In the genomic region with DNA sequence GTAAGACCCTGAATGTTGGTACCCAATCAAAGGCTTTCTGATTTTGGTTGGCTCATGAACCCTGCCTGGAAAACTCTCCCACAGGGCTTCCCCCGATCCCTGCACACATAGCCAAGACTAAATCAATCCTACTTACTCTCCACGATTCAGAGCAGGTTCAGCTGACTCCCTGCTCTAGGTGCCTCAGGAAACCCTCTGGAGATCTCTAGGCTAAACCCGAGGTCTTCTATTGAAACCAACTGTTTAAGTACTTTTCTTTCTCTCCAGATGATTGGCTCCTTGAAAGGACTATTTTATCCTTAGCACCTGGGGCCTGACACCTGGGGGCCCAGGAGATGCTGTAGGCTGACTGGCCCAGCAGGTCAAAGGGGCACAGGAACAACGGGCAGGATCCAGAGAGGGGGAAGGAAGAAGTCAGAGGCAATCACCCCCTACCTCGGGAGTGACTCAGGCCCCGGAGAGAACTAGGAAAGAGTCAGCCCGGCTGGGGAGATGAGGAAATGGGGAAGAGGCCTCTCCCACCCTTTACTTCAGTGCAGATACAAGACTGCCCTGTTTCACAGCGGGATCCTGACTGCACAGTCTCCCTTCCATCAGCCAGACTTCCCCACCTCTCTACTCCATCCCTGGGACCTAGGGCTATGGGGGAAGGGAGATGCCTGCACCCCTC, we compare ENCODE assay signal across 8 cellular contexts. TPM values are rescaled to one million over a fixed set of nuclear protein-coding genes. Genes with fewer than 3 reads are reported as not detected.
DNase-seq lines count a peak whose midpoint lies in the region; ATAC-seq and TF ChIP-seq lines count a peak whose summit lies in the region.

No MANE protein-coding gene starts in this region.

- H3K9ac ChIP-seq in SU-DHL-6 (ENCODE audit: low read length) (peak overlapping the region; percentile 96), fibroblast of lung (ENCODE audit: insufficient read depth, low read length) (peak overlapping the region; percentile 68), rectal smooth muscle tissue (ENCODE audit: low read length) (peak overlapping the region; percentile 72)

- no peaks in the 10 kb centered on the region for H3K27me3 Mint-ChIP-seq in activated naive CD4-positive, alpha-beta T cell treated with anti-CD3 and anti-CD28 coated beads, Interleukin-2, amount 10 ng/mL, durations not matched to agents 7 days and 5 days

- no peak for DNase-seq in activated naive CD4-positive, alpha-beta T cell treated with anti-CD3 and anti-CD28 coated beads, Interleukin-2, amount 10 ng/mL, durations not matched to agents 7 days and 5 days
- DNase-seq in activated naive CD4-positive, alpha-beta T cell treated with Interleukin-2 at 50 U/mL for 16 hours: no peak
- DNase-seq in fibroblast of lung (ENCODE audit: low read depth in 2 of 2) (peak; percentile 44 to 45), pons (ENCODE audit: low spot score) (no peak)

- H3K4me1 ChIP-seq in fibroblast of lung (ENCODE audit: control insufficient read depth, extremely low read depth, insufficient read depth, low read length): peaks cover 4% of the 10 kb centered on the region
- peaks cover 9% of the 10 kb centered on the region for H3K4me1 ChIP-seq in rectal smooth muscle tissue (ENCODE audit: control insufficient read depth, insufficient read depth, low read length)

- H3K9me2 ChIP-seq in SU-DHL-6 (replicated peaks; ENCODE audit: insufficient read depth, low read length): no peaks in the 10 kb centered on the region

- H3K79me2 ChIP-seq in SU-DHL-6 (ENCODE audit: insufficient read depth, low read length): peaks cover 67% of the 10 kb centered on the region
- H3K79me2 ChIP-seq in fibroblast of lung (ENCODE audit: control insufficient read depth, insufficient read depth, low read length): peaks cover 62% of the 10 kb centered on the region

- no peaks in the 10 kb centered on the region for H3K36me3 ChIP-seq in SU-DHL-6 (ENCODE audit: low read length)
- no peaks in the 10 kb centered on the region for H3K36me3 ChIP-seq in fibroblast of lung (ENCODE audit: control insufficient read depth, insufficient read depth, low read length)
- H3K36me3 ChIP-seq in rectal smooth muscle tissue (ENCODE audit: control insufficient read depth, insufficient read depth, low read length): peaks cover 3% of the 10 kb centered on the region

- H3K27me3 ChIP-seq in SU-DHL-6 (ENCODE audit: low read length) (no peaks in the 10 kb centered on the region), fibroblast of lung (ENCODE audit: control insufficient read depth, insufficient read depth, low read length) (no peaks in the 10 kb centered on the region), rectal smooth muscle tissue (ENCODE audit: control insufficient read depth, insufficient read depth, low read length) (no peaks in the 10 kb centered on the region)

- H3K4me3 Mint-ChIP-seq in activated naive CD4-positive, alpha-beta T cell treated with anti-CD3 and anti-CD28 coated beads, Interleukin-2, amount 10 ng/mL, durations not matched to agents 7 days and 5 days: peak overlapping the region; percentile 87

- H3K9me3 Mint-ChIP-seq in activated naive CD4-positive, alpha-beta T cell treated with anti-CD3 and anti-CD28 coated beads, Interleukin-2, amount 10 ng/mL, durations not matched to agents 7 days and 5 days: no peaks in the 10 kb centered on the region

- peak overlapping the region; percentile 44 for H3K27ac ChIP-seq in SU-DHL-6 (ENCODE audit: low read depth, low read length)
- peak overlapping the region; percentile 48 for H3K27ac ChIP-seq in fibroblast of lung (ENCODE audit: insufficient read depth, low read length)
- H3K27ac ChIP-seq in rectal smooth muscle tissue (ENCODE audit: low read depth, low read length): peak overlapping the region; percentile 61

- ATAC-seq in GM19467 (IDR thresholded peaks at IDR 0.05; ENCODE audit: unreplicated experiment): no peak
- no peak for ATAC-seq in GM19023 (IDR thresholded peaks at IDR 0.05; ENCODE audit: unreplicated experiment)

- CTCF ChIA-PET in activated naive CD4-positive, alpha-beta T cell treated with anti-CD3 and anti-CD28 coated beads, Interleukin-2, amount 10 ng/mL, durations not matched to agents 7 days and 5 days (lab: Charles Lee): interaction anchor here (0.9 to 2.0 kb wide), 5 partner anchors 11 to 62 kb away, joined by 3 to 8 read pairs (median 4); partner anchors contain the start of gene DCTPP1

- H3K9me3 ChIP-seq in SU-DHL-6 (ENCODE audit: insufficient read depth, low read length) (no peaks in the 10 kb centered on the region), fibroblast of lung (ENCODE audit: control insufficient read depth, insufficient read depth, low read depth, low read length) (no peaks in the 10 kb centered on the region)

- H3K4me3 ChIP-seq in SU-DHL-6 (ENCODE audit: insufficient read depth, low read length, poor library complexity, severe bottlenecking) (peak overlapping the region; percentile 73), fibroblast of lung (replicated peaks in 1 of 4; ENCODE audit: control extremely low read depth in 1 of 4, insufficient read depth in 1 of 4, low read depth in 3 of 4, low read length in 4 of 4) (peak overlapping the region; percentile 84 to 92 (median 88)), rectal smooth muscle tissue (ENCODE audit: low read length) (peak overlapping the region; percentile 90)

- H3K4me2 ChIP-seq in SU-DHL-6 (ENCODE audit: low read depth, low read length, poor library complexity, severe bottlenecking) (peak overlapping the region; percentile 83), fibroblast of lung (ENCODE audit: extremely low read depth, insufficient read depth, low read length) (peak overlapping the region; percentile 94)

- H4K20me1 ChIP-seq in SU-DHL-6 (ENCODE audit: low read depth, low read length) (no peaks in the 10 kb centered on the region; the same call in 1 of the 2 replicates), fibroblast of lung (ENCODE audit: control insufficient read depth, extremely low read depth, insufficient read depth, low read length) (no peaks in the 10 kb centered on the region)

- H3K27ac Mint-ChIP-seq in activated naive CD4-positive, alpha-beta T cell treated with anti-CD3 and anti-CD28 coated beads, Interleukin-2, amount 10 ng/mL, durations not matched to agents 7 days and 5 days: peak overlapping the region; percentile 47

- TF ChIP-seq CTCF in SU-DHL-6 (IDR thresholded peaks at IDR 0.05; ENCODE audit: insufficient read depth, low read length, poor library complexity, severe bottlenecking) (no peak), fibroblast of lung (conservative IDR thresholded peaks at IDR 0.05 in 1 of 2, IDR thresholded peaks at IDR 0.05 in 1 of 2; ENCODE audit: low read depth in 1 of 2, low read length in 2 of 2) (no peak)

- peaks cover 14% of the 10 kb centered on the region for H3F3A ChIP-seq in SU-DHL-6 (ENCODE audit: insufficient read depth)

- H3K4me1 Mint-ChIP-seq in activated naive CD4-positive, alpha-beta T cell treated with anti-CD3 and anti-CD28 coated beads, Interleukin-2, amount 10 ng/mL, durations not matched to agents 7 days and 5 days: peaks cover 52% of the 10 kb centered on the region

- H3K36me3 Mint-ChIP-seq in activated naive CD4-positive, alpha-beta T cell treated with anti-CD3 and anti-CD28 coated beads, Interleukin-2, amount 10 ng/mL, durations not matched to agents 7 days and 5 days: peaks cover 35% of the 10 kb centered on the region

- H2AFZ ChIP-seq in SU-DHL-6 (ENCODE audit: low read depth, low read length, severe bottlenecking) (no peak overlapping the region), fibroblast of lung (ENCODE audit: low read length) (no peak overlapping the region)

RNA-seq across cellular contexts. Expression of gene TBC1D10B, which starts 2.0 kb away (rescaled TPM):
- total RNA-seq in fibroblast of lung: 22.1 and 29.6 TPM in 2 replicates
- 14.8 and 22.1 TPM in 2 replicates for polyA plus RNA-seq in fibroblast of lung
- polyA plus RNA-seq in fibroblast of lung (2012): 27.7 and 39.0 TPM in 2 replicates
- 65.2 and 104 TPM in 2 replicates for polyA minus RNA-seq in fibroblast of lung (ENCODE audit: low replicate concordance)

RNA-seq across cellular contexts. Expression of gene MYL11, which starts 6.3 kb away (rescaled TPM):
- not detected in 2 replicates for total RNA-seq in fibroblast of lung
- polyA plus RNA-seq in fibroblast of lung: 0.11 and 0.45 TPM in 2 replicates
- 0.78 and 0.87 TPM in 2 replicates for polyA plus RNA-seq in fibroblast of lung (2012)
- polyA minus RNA-seq in fibroblast of lung (ENCODE audit: low replicate concordance): 2.8 TPM in 1 of 2 replicates, not detected in the other

RNA-seq across cellular contexts. Expression of gene CD2BP2, which starts 13.1 kb away (rescaled TPM):
- 35.2 and 36.0 TPM in 2 replicates for total RNA-seq in fibroblast of lung
- 45.5 and 47.3 TPM in 2 replicates for polyA plus RNA-seq in fibroblast of lung
- polyA plus RNA-seq in fibroblast of lung (2012): 65.0 and 78.7 TPM in 2 replicates
- 19.9 and 31.5 TPM in 2 replicates for polyA minus RNA-seq in fibroblast of lung (ENCODE audit: low replicate concordance)

RNA-seq across cellular contexts. Expression of gene SEPTIN1, which starts 14.1 kb away (rescaled TPM):
- total RNA-seq in fibroblast of lung: 0.17 and 0.26 TPM in 2 replicates
- polyA plus RNA-seq in fibroblast of lung: 0.17 TPM in 1 of 2 replicates, not detected in the other
- 0.78 and 2.0 TPM in 2 replicates for polyA plus RNA-seq in fibroblast of lung (2012)
- polyA minus RNA-seq in fibroblast of lung (ENCODE audit: low replicate concordance): 0.24 TPM in 1 of 2 replicates, not detected in the other

RNA-seq across cellular contexts. Expression of gene ZNF48, which starts 27.0 kb away (rescaled TPM):
- 7.3 and 7.7 TPM in 2 replicates for total RNA-seq in fibroblast of lung
- 3.2 and 4.0 TPM in 2 replicates for polyA plus RNA-seq in fibroblast of lung
- polyA plus RNA-seq in fibroblast of lung (2012): 3.6 and 4.4 TPM in 2 replicates
- polyA minus RNA-seq in fibroblast of lung (ENCODE audit: low replicate concordance): 3.7 and 5.3 TPM in 2 replicates

Comparison
In these comparisons a context has a peak if more than half of its experiments do, and no peak if none do; other contexts are left out.
1. DNase-seq: peak in fibroblast of lung (2 of 2); none in activated naive CD4-positive, alpha-beta T cell treated with anti-CD3 and anti-CD28 coated beads, Interleukin-2, amount 10 ng/mL, durations not matched to agents 7 days and 5 days (single experiment), activated naive CD4-positive, alpha-beta T cell treated with Interleukin-2 at 50 U/mL for 16 hours (single experiment) and pons (single experiment).
2. Peak in every context shown above with its lines, with median percentiles within 50 percentile points of each other: H3K27ac ChIP-seq, H3K4me3 ChIP-seq and H3K9ac ChIP-seq.